9 cellular contexts compared by ENCODE assay signal in the genomic region with DNA sequence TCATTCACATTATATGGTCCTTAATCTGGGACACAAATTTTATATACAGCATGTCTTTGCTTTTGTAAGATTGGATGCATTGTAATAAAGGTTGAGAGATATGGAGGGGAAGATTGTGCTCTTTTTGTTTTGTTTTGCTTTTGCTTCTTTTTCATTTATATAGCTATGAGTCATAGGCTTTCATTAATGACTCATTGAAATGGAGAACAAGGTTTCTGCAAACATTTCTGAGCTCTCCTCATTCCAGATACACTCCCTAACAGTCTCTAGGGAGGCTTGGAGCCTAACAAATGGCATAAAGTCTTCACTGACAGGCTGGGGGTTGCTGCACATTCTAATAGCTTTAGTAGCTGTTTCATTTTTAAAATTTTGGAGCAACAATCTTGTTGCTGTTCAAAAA. TPM values are rescaled to one million over a fixed set of nuclear protein-coding genes. Genes with fewer than 3 reads are reported as not detected.
DNase-seq lines count a peak whose midpoint lies in the region; ATAC-seq and TF ChIP-seq lines count a peak whose summit lies in the region.
"Had no signal": no experiment of that assay in that cellular context is flagged by ENCODE, and none has a peak within 500 bp of the region (broad histone marks: within the 10 kb centered on the region; RNA-seq: fewer than 3 reads in every experiment).

No MANE protein-coding gene starts in this region.

- H3K27ac ChIP-seq in fibroblast of lung (ENCODE audit: insufficient read depth, low read length) = no peak overlapping the region

- ATAC-seq in GM18520 (IDR thresholded peaks at IDR 0.05; ENCODE audit: unreplicated experiment) (peak; percentile 83), sciatic nerve (peak; percentile 94)
- ATAC-seq in activated naive CD8-positive, alpha-beta T cell treated with anti-CD3 and anti-CD28 coated beads, Interleukin-2, amount 50 U/mL, for 24 hours = no peak
- no peak for ATAC-seq in natural killer cell treated with Interleukin-12 subunit alpha and Interleukin-12 subunit beta and Interleukin-15 and Interleukin-18, amount 100 ng/mL, for 72 hours

- H3K27me3 ChIP-seq in fibroblast of lung (ENCODE audit: control insufficient read depth, insufficient read depth, low read length) = no peaks in the 10 kb centered on the region

- H3K4me1 ChIP-seq in fibroblast of lung (ENCODE audit: control insufficient read depth, extremely low read depth, insufficient read depth, low read length) = peaks cover 4% of the 10 kb centered on the region

- H3K4me3 ChIP-seq in fibroblast of lung (replicated peaks in 1 of 4; ENCODE audit: control extremely low read depth in 1 of 4, insufficient read depth in 1 of 4, low read depth in 3 of 4, low read length in 4 of 4) = peak overlapping the region in 2 of 4 experiments; percentile 5 to 9

- no peaks in the 10 kb centered on the region for H4K20me1 ChIP-seq in fibroblast of lung (ENCODE audit: control insufficient read depth, extremely low read depth, insufficient read depth, low read length)

- no peak overlapping the region for H2AFZ ChIP-seq in fibroblast of lung (ENCODE audit: low read length)

- no peak overlapping the region for H3K9ac ChIP-seq in fibroblast of lung (ENCODE audit: insufficient read depth, low read length)

- no peaks in the 10 kb centered on the region for H3K79me2 ChIP-seq in fibroblast of lung (ENCODE audit: control insufficient read depth, insufficient read depth, low read length)

- H3K9me3 Mint-ChIP-seq in activated naive CD8-positive, alpha-beta T cell treated with anti-CD3 and anti-CD28 coated beads, Interleukin-2, amount 50 U/mL, for 24 hours = no peaks in the 10 kb centered on the region
- peaks cover 3% of the 10 kb centered on the region for H3K9me3 Mint-ChIP-seq in natural killer cell treated with Interleukin-12 subunit alpha and Interleukin-12 subunit beta and Interleukin-15 and Interleukin-18, amount 100 ng/mL, for 72 hours

- no peak for TF ChIP-seq CTCF in fibroblast of lung (conservative IDR thresholded peaks at IDR 0.05 in 1 of 2, IDR thresholded peaks at IDR 0.05 in 1 of 2; ENCODE audit: low read depth in 1 of 2, low read length in 2 of 2)

- H3K9me3 ChIP-seq in fibroblast of lung (ENCODE audit: control insufficient read depth, insufficient read depth, low read depth, low read length) = no peaks in the 10 kb centered on the region

- DNase-seq in NCI-H460 (ENCODE audit: extremely low read depth, low read depth) (peak; percentile 20), fibroblast of lung (ENCODE audit: low read depth in 2 of 2) (peak; percentile 95 to 97), sciatic nerve (ENCODE audit: low spot score) (no peak), HUDEP-2 (lab: John Stamatoyannopoulos, UW; ENCODE audit: unreplicated experiment in 76 of 76) (no peak), 8988T (no peak)
- no peak for DNase-seq in activated naive CD8-positive, alpha-beta T cell treated with anti-CD3 and anti-CD28 coated beads, Interleukin-2, amount 50 U/mL, for 24 hours
- DNase-seq in natural killer cell treated with Interleukin-12 subunit alpha and Interleukin-12 subunit beta and Interleukin-15 and Interleukin-18, amount 100 ng/mL, for 72 hours (ENCODE audit: low spot score) = no peak
- DNase-seq: NCI-H82 had no signal

- peak overlapping the region; percentile 41 for H3K4me2 ChIP-seq in fibroblast of lung (ENCODE audit: extremely low read depth, insufficient read depth, low read length)

- H3K27me3 Mint-ChIP-seq in activated naive CD8-positive, alpha-beta T cell treated with anti-CD3 and anti-CD28 coated beads, Interleukin-2, amount 50 U/mL, for 24 hours = no peaks in the 10 kb centered on the region
- H3K27me3 Mint-ChIP-seq in natural killer cell treated with Interleukin-12 subunit alpha and Interleukin-12 subunit beta and Interleukin-15 and Interleukin-18, amount 100 ng/mL, for 72 hours = no peaks in the 10 kb centered on the region

- no peak overlapping the region for H3K4me3 Mint-ChIP-seq in activated naive CD8-positive, alpha-beta T cell treated with anti-CD3 and anti-CD28 coated beads, Interleukin-2, amount 50 U/mL, for 24 hours
- no peak overlapping the region for H3K4me3 Mint-ChIP-seq in natural killer cell treated with Interleukin-12 subunit alpha and Interleukin-12 subunit beta and Interleukin-15 and Interleukin-18, amount 100 ng/mL, for 72 hours

- no peak overlapping the region for H3K27ac Mint-ChIP-seq in activated naive CD8-positive, alpha-beta T cell treated with anti-CD3 and anti-CD28 coated beads, Interleukin-2, amount 50 U/mL, for 24 hours
- no peak overlapping the region for H3K27ac Mint-ChIP-seq in natural killer cell treated with Interleukin-12 subunit alpha and Interleukin-12 subunit beta and Interleukin-15 and Interleukin-18, amount 100 ng/mL, for 72 hours

- intact Hi-C loops in sciatic nerve (cut with DNase I) = no loop called here

- H3K36me3 ChIP-seq in fibroblast of lung (ENCODE audit: control insufficient read depth, insufficient read depth, low read length) = no peaks in the 10 kb centered on the region

- H3K36me3 Mint-ChIP-seq in activated naive CD8-positive, alpha-beta T cell treated with anti-CD3 and anti-CD28 coated beads, Interleukin-2, amount 50 U/mL, for 24 hours (ENCODE audit: low read depth) = no peaks in the 10 kb centered on the region
- peaks cover 4% of the 10 kb centered on the region for H3K36me3 Mint-ChIP-seq in natural killer cell treated with Interleukin-12 subunit alpha and Interleukin-12 subunit beta and Interleukin-15 and Interleukin-18, amount 100 ng/mL, for 72 hours

- no peaks in the 10 kb centered on the region for H3K4me1 Mint-ChIP-seq in activated naive CD8-positive, alpha-beta T cell treated with anti-CD3 and anti-CD28 coated beads, Interleukin-2, amount 50 U/mL, for 24 hours
- no peaks in the 10 kb centered on the region for H3K4me1 Mint-ChIP-seq in natural killer cell treated with Interleukin-12 subunit alpha and Interleukin-12 subunit beta and Interleukin-15 and Interleukin-18, amount 100 ng/mL, for 72 hours (ENCODE audit: low read depth in 2 of 2)

RNA-seq across cellular contexts. Expression of a gene that starts 21.4 kb away (rescaled TPM):
- total RNA-seq in NCI-H460 (2014; rRNA removed; shearing (Covaris generic)) = 0.35 and 0.46 TPM in 2 replicates
- 2.3 TPM in 1 of 2 replicates, not detected in the other for polyA plus RNA-seq in NCI-H460 (2014; cell fraction: nucleus; rRNA removed)
- total RNA-seq in fibroblast of lung (163 and 542 TPM in 2 replicates), sciatic nerve (34.4 TPM)
- 194 and 203 TPM in 2 replicates for polyA plus RNA-seq in fibroblast of lung
- polyA plus RNA-seq in fibroblast of lung (2012) = 111 and 125 TPM in 2 replicates
- 158 and 239 TPM in 2 replicates for polyA minus RNA-seq in fibroblast of lung (ENCODE audit: low replicate concordance)
- total RNA-seq in natural killer cell treated with Interleukin-12 subunit alpha and Interleukin-12 subunit beta and Interleukin-15 and Interleukin-18, amount 100 ng/mL, for 72 hours = not detected

Comparison
In these comparisons a context has a peak if more than half of its experiments do, and no peak if none do; other contexts are left out.
1. ATAC-seq: peak in GM18520 (single experiment) and sciatic nerve (single experiment); none in activated naive CD8-positive, alpha-beta T cell treated with anti-CD3 and anti-CD28 coated beads, Interleukin-2, amount 50 U/mL, for 24 hours (single experiment) and natural killer cell treated with Interleukin-12 subunit alpha and Interleukin-12 subunit beta and Interleukin-15 and Interleukin-18, amount 100 ng/mL, for 72 hours (0 of 2).
2. DNase-seq: peak in NCI-H460 (single experiment) and fibroblast of lung (2 of 2); none in sciatic nerve (single experiment), HUDEP-2 (0 of 76), activated naive CD8-positive, alpha-beta T cell treated with anti-CD3 and anti-CD28 coated beads, Interleukin-2, amount 50 U/mL, for 24 hours (single experiment), 8988T (single experiment) and natural killer cell treated with Interleukin-12 subunit alpha and Interleukin-12 subunit beta and Interleukin-15 and Interleukin-18, amount 100 ng/mL, for 72 hours (single experiment).
3. RNA of a gene that starts 21.4 kb away (total RNA-seq): 163 to 542 TPM in fibroblast of lung and 34.4 TPM in sciatic nerve (single experiment); 0.35 to 0.46 TPM in NCI-H460 and not detected in natural killer cell treated with Interleukin-12 subunit alpha and Interleukin-12 subunit beta and Interleukin-15 and Interleukin-18, amount 100 ng/mL, for 72 hours; every median in the first group is over 10 times any median in the second.